ENCODE assay signal across 9 cellular contexts in the genomic region with DNA sequence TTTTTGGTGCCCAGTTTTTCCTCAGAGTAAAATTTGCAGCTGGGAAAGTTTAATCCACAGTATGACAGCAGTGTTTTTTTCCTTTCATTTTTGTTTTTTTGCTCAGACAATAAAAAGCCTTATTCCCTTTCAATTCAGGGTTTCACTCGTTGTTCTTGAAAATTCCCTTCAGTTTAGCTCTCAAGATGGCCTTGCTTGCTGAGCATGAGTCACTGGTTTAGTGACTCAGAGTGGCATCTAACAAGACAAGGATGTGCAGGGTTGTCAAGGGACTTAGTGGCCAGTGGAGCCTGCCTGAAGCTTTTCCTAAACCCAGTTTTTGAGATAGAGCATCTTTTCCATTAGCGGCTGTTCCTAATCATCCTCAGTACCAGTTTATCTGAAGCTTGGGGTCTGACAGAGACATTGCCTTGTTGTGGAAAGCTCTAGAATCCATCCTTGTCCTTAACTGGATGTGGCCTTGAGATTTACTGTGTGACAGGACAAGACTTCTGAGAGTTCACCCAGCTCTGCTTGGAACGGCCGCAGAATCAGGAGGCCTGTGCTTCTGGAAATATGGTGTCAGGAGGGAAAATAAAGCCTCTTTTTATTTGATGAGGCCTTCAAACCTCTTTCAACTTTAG. TPM values are rescaled to one million over a fixed set of nuclear protein-coding genes. Genes with fewer than 3 reads are reported as not detected.
DNase-seq lines count a peak whose midpoint lies in the region; ATAC-seq and FAIRE-seq lines count a peak whose summit lies in the region.
"Had no signal": no experiment of that assay in that cellular context is flagged by ENCODE, and none has a peak within 500 bp of the region (broad histone marks: within the 10 kb centered on the region; RNA-seq: fewer than 3 reads in every experiment).

No MANE protein-coding gene starts in this region.

- H3K27ac ChIP-seq in effector memory CD4-positive, alpha-beta T cell (ENCODE audit: insufficient read depth, low read length, poor library complexity, severe bottlenecking): no peak overlapping the region

- H3K4me1 ChIP-seq in HAP-1: peaks cover 9% of the 10 kb centered on the region
- H3K4me1 ChIP-seq in effector memory CD4-positive, alpha-beta T cell (ENCODE audit: control insufficient read depth, insufficient read depth, low read length, poor library complexity, severe bottlenecking): peaks cover 6% of the 10 kb centered on the region

- no peak for FAIRE-seq in GM19239 (lab: Jason Lieb, UNC)

- no peaks in the 10 kb centered on the region for H3K27me3 ChIP-seq in HAP-1 (ENCODE audit: low read depth)
- H3K27me3 ChIP-seq in effector memory CD4-positive, alpha-beta T cell (replicated peaks; ENCODE audit: control insufficient read depth, insufficient read depth, low read length, poor library complexity, severe bottlenecking): no peaks in the 10 kb centered on the region

- no peaks in the 10 kb centered on the region for H3K36me3 ChIP-seq in HAP-1 (replicated peaks)
- H3K36me3 ChIP-seq in effector memory CD4-positive, alpha-beta T cell (ENCODE audit: control insufficient read depth, insufficient read depth, low read length): no peaks in the 10 kb centered on the region

- in situ Hi-C loops in SK-MEL-5 (cut with HindIII; ENCODE audit: low pct_unique_long_range_greater_than_20kb, low sequenced_read_pairs) (no loop called here), HAP-1 (cut with MboI; ENCODE audit: low sequenced_read_pairs) (no loop called here)

- peak; percentile 36 for DNase-seq in CD1c-positive myeloid dendritic cell (ENCODE audit: extremely low spot score)
- peak; percentile 38 for DNase-seq in SK-MEL-5 (ENCODE audit: low read depth, low spot score)
- peak in 27 of 42 donors; percentile 30 to 88 (median 58) for DNase-seq in head of caudate nucleus
- DNase-seq in HAP-1 (ENCODE audit: low spot score in 2 of 2): no peak
- DNase-seq in GF-D8 (lab: John Stamatoyannopoulos, UW): no peak
- no peak for DNase-seq in GM19239 (ENCODE audit: insufficient read length, low spot score)
- no peak for DNase-seq in effector memory CD4-positive, alpha-beta T cell
- DNase-seq: activated naive CD8-positive, alpha-beta T cell treated with anti-CD3 and anti-CD28 coated beads, Interleukin-2, amount 10 ng/mL, durations not matched to agents 7 days and 5 days had no signal

- H3K9me3 ChIP-seq in HAP-1: no peaks in the 10 kb centered on the region
- H3K9me3 ChIP-seq in effector memory CD4-positive, alpha-beta T cell (ENCODE audit: control insufficient read depth, low read length): no peaks in the 10 kb centered on the region

- H3K4me3 ChIP-seq in HAP-1: no peak overlapping the region
- no peak overlapping the region for H3K4me3 ChIP-seq in effector memory CD4-positive, alpha-beta T cell (ENCODE audit: insufficient read depth, low read depth, low read length, poor library complexity, severe bottlenecking)

- ATAC-seq in GM21786 (IDR thresholded peaks at IDR 0.05; ENCODE audit: unreplicated experiment): peak; percentile 67

- intact Hi-C loops in head of caudate nucleus (cut with DNase I): no loop called here

RNA-seq across cellular contexts. Expression of gene DNAJC6, which starts 48.4 kb away (rescaled TPM):
- 0.40 and 0.93 TPM in 2 replicates for total RNA-seq in SK-MEL-5 (2014; rRNA removed; shearing (Covaris generic))
- 0.14 and 2.5 TPM in 2 replicates for polyA plus RNA-seq in SK-MEL-5 (2015; cell fraction: cytosol; rRNA removed)
- polyA plus RNA-seq in SK-MEL-5 (2015; cell fraction: nucleus; rRNA removed): 0.11 and 0.30 TPM in 2 replicates

Comparison
In these comparisons a context has a peak if more than half of its experiments do, and no peak if none do; other contexts are left out.
1. DNase-seq: peak in CD1c-positive myeloid dendritic cell (single experiment), SK-MEL-5 (single experiment) and head of caudate nucleus (27 of 42); none in HAP-1 (0 of 2), GF-D8 (single experiment), GM19239 (single experiment) and effector memory CD4-positive, alpha-beta T cell (0 of 3).